8 cellular contexts compared by ENCODE assay signal in genomic region chr9:72363226-72363625, GRCh38. TPM values are rescaled to one million over a fixed set of nuclear protein-coding genes. Genes with fewer than 3 reads are reported as not detected.
DNase-seq lines count a peak whose midpoint lies in the region; ATAC-seq and TF ChIP-seq lines count a peak whose summit lies in the region.

No MANE protein-coding gene starts in this region.

- peaks cover 23% of the 10 kb centered on the region for H3K4me1 Mint-ChIP-seq in memory B cell

- ATAC-seq in left cardiac atrium = no peak
- no peak for ATAC-seq in body of pancreas
- no peak for ATAC-seq in memory B cell (ENCODE audit: low read depth)
- ATAC-seq in HG03025 (IDR thresholded peaks at IDR 0.05; ENCODE audit: low FRiP score, unreplicated experiment) = no peak
- ATAC-seq in GM21528 (IDR thresholded peaks at IDR 0.05; ENCODE audit: low FRiP score, unreplicated experiment) = no peak
- ATAC-seq in HG02870 (IDR thresholded peaks at IDR 0.05; ENCODE audit: unreplicated experiment) = no peak

- H3K27me3 ChIP-seq in left ventricle myocardium inferior (ENCODE audit: low read depth) (no peaks in the 10 kb centered on the region), body of pancreas (no peaks in the 10 kb centered on the region), uterus (no peaks in the 10 kb centered on the region)

- H3K36me3 Mint-ChIP-seq in memory B cell = peaks cover 8% of the 10 kb centered on the region

- no peaks in the 10 kb centered on the region for H3K9me3 ChIP-seq in left ventricle myocardium inferior (replicated peaks)
- H3K9me3 ChIP-seq in body of pancreas = no peaks in the 10 kb centered on the region
- H3K9me3 ChIP-seq in uterus = no peaks in the 10 kb centered on the region

- peak overlapping the region; percentile 86 for H3K4me3 ChIP-seq in left ventricle myocardium inferior
- H3K4me3 ChIP-seq in body of pancreas = peak overlapping the region in 1 of 2 donors; percentile 72
- peak overlapping the region; percentile 47 to 73 for H3K4me3 ChIP-seq in uterus

- intact Hi-C loops in left ventricle myocardium inferior (cut with micrococcal nuclease) = loop anchor here (10.0 kb wide), 1 partner anchor 212 kb away; no protein-coding TSS in a partner anchor
- intact Hi-C loops in left cardiac atrium (cut with DNase I) = no loop called here
- intact Hi-C loops in body of pancreas (cut with DNase I) = no loop called here
- intact Hi-C loops in uterus (cut with DNase I; ENCODE audit: low total_unique reads) = no loop called here

- no peaks in the 10 kb centered on the region for H3K27me3 Mint-ChIP-seq in memory B cell

- TF ChIP-seq POLR2A in body of pancreas (IDR thresholded peaks at IDR 0.05) (no peak), uterus (IDR thresholded peaks at IDR 0.05) (no peak)

- H3K36me3 ChIP-seq in left ventricle myocardium inferior (peaks cover 25% of the 10 kb centered on the region), body of pancreas (replicated peaks in 1 of 2; ENCODE audit: insufficient read depth in 1 of 2, low read depth in 2 of 2) (no peaks in the 10 kb centered on the region), uterus (no peaks in the 10 kb centered on the region)

- H3K27ac Mint-ChIP-seq in memory B cell = peak overlapping the region; percentile 98

- no peak for DNase-seq in left ventricle myocardium inferior
- no peak for DNase-seq in left cardiac atrium
- DNase-seq in body of pancreas = no peak
- no peak for DNase-seq in memory B cell (ENCODE audit: low spot score in 2 of 2)
- no peak for DNase-seq in uterus

- H3K27ac ChIP-seq in left ventricle myocardium inferior (replicated peaks) (peak overlapping the region; percentile 100), body of pancreas (peak overlapping the region; percentile 99 to 100 (median 100)), uterus (peak overlapping the region; percentile 99)

- TF ChIP-seq CTCF in left ventricle myocardium inferior (IDR thresholded peaks at IDR 0.05; ENCODE audit: borderline replicate concordance) = no peak
- TF ChIP-seq CTCF in body of pancreas (IDR thresholded peaks at IDR 0.05) = no peak
- no peak for TF ChIP-seq CTCF in uterus (IDR thresholded peaks at IDR 0.05)

- H3K4me1 ChIP-seq in left ventricle myocardium inferior (peaks cover 76% of the 10 kb centered on the region), body of pancreas (peaks cover 41% of the 10 kb centered on the region), uterus (peaks cover 2 to 11% of the 10 kb centered on the region in 2 donors)

- WGBS in body of pancreas, 2 donors = 2 to 4% methylated on average over 2 of the region's 2 CpGs

- peak overlapping the region; percentile 77 for H3K4me3 Mint-ChIP-seq in memory B cell

- no peaks in the 10 kb centered on the region for H3K9me3 Mint-ChIP-seq in memory B cell

RNA-seq across cellular contexts. Expression of gene ZFAND5, which starts 1.8 kb away (rescaled TPM):
- total RNA-seq in left ventricle myocardium inferior = 183 TPM
- total RNA-seq in left cardiac atrium = 100 to 1,000 TPM; 151 to 176 TPM
- total RNA-seq in body of pancreas = 100 to 1,000 TPM in 1 of 2 donors, 10 to 100 TPM in 1; 89.2 to 172 TPM
- 100 to 1,000 TPM in 3 of 4 donors, 10 to 100 TPM in 1; 58.7 to 189 (median 160) TPM for total RNA-seq in uterus
